Comparison of ENCODE assay signal across 24 cellular contexts in genomic region chr7:154571772-154572171, GRCh38.
DNase-seq lines count a peak whose midpoint lies in the region; ATAC-seq and TF ChIP-seq lines count a peak whose summit lies in the region.
"Had no signal": no experiment of that assay in that cellular context is flagged by ENCODE, and none has a peak within 500 bp of the region (broad histone marks: within the 10 kb centered on the region; RNA-seq: fewer than 3 reads in every experiment).

No MANE protein-coding gene starts in this region.

- no peaks in the 10 kb centered on the region for H3K79me2 ChIP-seq in PC-9 (ENCODE audit: low read depth)

- H2AFZ ChIP-seq in PC-9, result no peak overlapping the region

- ATAC-seq in lung (ENCODE audit: insufficient read depth, low FRiP score), result no peak
- ATAC-seq: A549, GM12878 had no signal

- H3K9me3 Mint-ChIP-seq in activated CD4-positive, alpha-beta T cell treated with anti-CD3 and anti-CD28 coated beads, Interleukin-2, amount 10 ng/mL, durations not matched to agents 24 days and 14 days, result peaks cover 3% of the 10 kb centered on the region
- H3K9me3 Mint-ChIP-seq in activated CD4-positive, alpha-beta T cell treated with anti-CD3 and anti-CD28 coated beads, Interleukin-2, amount 10 ng/mL, durations not matched to agents 7 days and 5 days, result no peaks in the 10 kb centered on the region

- H3K9me3 ChIP-seq in lung (ENCODE audit: control insufficient read depth in 2 of 2, insufficient read depth in 1 of 2, low read length in 1 of 2) (peaks cover 0 to 10% of the 10 kb centered on the region in 2 donors), PC-9 (ENCODE audit: insufficient read depth, low read depth) (no peaks in the 10 kb centered on the region)
- H3K9me3 ChIP-seq: BE2C, BLaER1 had no signal

- no peaks in the 10 kb centered on the region for H3K36me3 Mint-ChIP-seq in activated CD4-positive, alpha-beta T cell treated with anti-CD3 and anti-CD28 coated beads, Interleukin-2, amount 10 ng/mL, durations not matched to agents 24 days and 14 days (ENCODE audit: low read depth)
- H3K36me3 Mint-ChIP-seq in activated CD4-positive, alpha-beta T cell treated with anti-CD3 and anti-CD28 coated beads, Interleukin-2, amount 10 ng/mL, durations not matched to agents 7 days and 5 days (ENCODE audit: low read depth), result no peaks in the 10 kb centered on the region
- H3K36me3 Mint-ChIP-seq: CD14-positive monocyte; CD4-positive, alpha-beta memory T cell; CD4-positive, CD25-positive, alpha-beta regulatory T cell; CD8-positive, alpha-beta memory T cell had no signal

- H3F3A ChIP-seq in PC-9 (ENCODE audit: insufficient read depth, low read depth), result peaks cover 8% of the 10 kb centered on the region; the same call in 1 of the 2 replicates

- BruUV-seq in PC-9 (replicated peaks; lab: Mats Ljungman, UMichigan), result no TSS peak

- no peaks in the 10 kb centered on the region for H3K9me2 ChIP-seq in PC-9 (ENCODE audit: insufficient read depth)

- POLR2A ChIA-PET in activated CD4-positive, alpha-beta T cell treated with anti-CD3 and anti-CD28 coated beads, Interleukin-2, amount 10 ng/mL, durations not matched to agents 7 days and 5 days (lab: Charles Lee), result no interaction called here
- POLR2A ChIA-PET in PC-9 (lab: Charles Lee; ENCODE audit: unreplicated experiment), result no interaction called here

- H3K4me3 ChIP-seq in lung, result no peak overlapping the region
- no peak overlapping the region for H3K4me3 ChIP-seq in PC-9
- H3K4me3 ChIP-seq: A549, BLaER1, GM12878 had no signal

- CTCF ChIA-PET in activated CD4-positive, alpha-beta T cell treated with anti-CD3 and anti-CD28 coated beads, Interleukin-2, amount 10 ng/mL, durations not matched to agents 7 days and 5 days (lab: Charles Lee), result no interaction called here
- CTCF ChIA-PET in PC-9 (lab: Charles Lee), result no interaction called here

- H3K27ac ChIP-seq in lung (ENCODE audit: low read depth in 1 of 2, low read length in 1 of 2) (no peak overlapping the region), PC-9 (no peak overlapping the region)
- H3K27ac ChIP-seq: 22Rv1, A549, BLaER1 had no signal

- no peak overlapping the region for H3K27ac Mint-ChIP-seq in activated CD4-positive, alpha-beta T cell treated with anti-CD3 and anti-CD28 coated beads, Interleukin-2, amount 10 ng/mL, durations not matched to agents 24 days and 14 days
- no peak overlapping the region for H3K27ac Mint-ChIP-seq in activated CD4-positive, alpha-beta T cell treated with anti-CD3 and anti-CD28 coated beads, Interleukin-2, amount 10 ng/mL, durations not matched to agents 7 days and 5 days
- H3K27ac Mint-ChIP-seq: CD14-positive monocyte; CD4-positive, alpha-beta memory T cell; CD4-positive, CD25-positive, alpha-beta regulatory T cell; CD8-positive, alpha-beta memory T cell had no signal

- WGBS in lung, 2 donors, result 85 to 86% methylated on average over 3 of the region's 3 CpGs

- no peak for TF ChIP-seq CTCF in lung (IDR thresholded peaks at IDR 0.05; ENCODE audit: control extremely low read depth, extremely low read depth)
- TF ChIP-seq CTCF in PC-9 (conservative IDR thresholded peaks at IDR 0.05), result no peak

- H3K27me3 ChIP-seq in lung (ENCODE audit: control insufficient read depth, insufficient read depth) (no peaks in the 10 kb centered on the region), PC-9 (ENCODE audit: insufficient read depth, low read depth) (peaks cover 10% of the 10 kb centered on the region; the same call in 1 of the 2 replicates)
- H3K27me3 ChIP-seq: BE2C, BLaER1 had no signal

- H3K4me1 Mint-ChIP-seq in activated CD4-positive, alpha-beta T cell treated with anti-CD3 and anti-CD28 coated beads, Interleukin-2, amount 10 ng/mL, durations not matched to agents 24 days and 14 days, result no peaks in the 10 kb centered on the region
- no peaks in the 10 kb centered on the region for H3K4me1 Mint-ChIP-seq in activated CD4-positive, alpha-beta T cell treated with anti-CD3 and anti-CD28 coated beads, Interleukin-2, amount 10 ng/mL, durations not matched to agents 7 days and 5 days
- H3K4me1 Mint-ChIP-seq: CD14-positive monocyte; CD4-positive, alpha-beta memory T cell; CD4-positive, CD25-positive, alpha-beta regulatory T cell; CD8-positive, alpha-beta memory T cell had no signal

- no peak overlapping the region for H3K4me3 Mint-ChIP-seq in activated CD4-positive, alpha-beta T cell treated with anti-CD3 and anti-CD28 coated beads, Interleukin-2, amount 10 ng/mL, durations not matched to agents 24 days and 14 days
- H3K4me3 Mint-ChIP-seq in activated CD4-positive, alpha-beta T cell treated with anti-CD3 and anti-CD28 coated beads, Interleukin-2, amount 10 ng/mL, durations not matched to agents 7 days and 5 days, result no peak overlapping the region
- H3K4me3 Mint-ChIP-seq: CD14-positive monocyte; CD4-positive, alpha-beta memory T cell; CD4-positive, CD25-positive, alpha-beta regulatory T cell; CD8-positive, alpha-beta memory T cell had no signal

- no peaks in the 10 kb centered on the region for H3K27me3 Mint-ChIP-seq in activated CD4-positive, alpha-beta T cell treated with anti-CD3 and anti-CD28 coated beads, Interleukin-2, amount 10 ng/mL, durations not matched to agents 24 days and 14 days
- no peaks in the 10 kb centered on the region for H3K27me3 Mint-ChIP-seq in activated CD4-positive, alpha-beta T cell treated with anti-CD3 and anti-CD28 coated beads, Interleukin-2, amount 10 ng/mL, durations not matched to agents 7 days and 5 days
- H3K27me3 Mint-ChIP-seq: CD4-positive, alpha-beta memory T cell; CD4-positive, CD25-positive, alpha-beta regulatory T cell; CD8-positive, alpha-beta memory T cell had no signal

- no peak overlapping the region for H3K4me2 ChIP-seq in PC-9
- H3K4me2 ChIP-seq: A549, BLaER1 had no signal

- peak; percentile 45 for DNase-seq in activated CD4-positive, alpha-beta T cell treated with anti-CD3 and anti-CD28 coated beads, Interleukin-2, amount 10 ng/mL, durations not matched to agents 24 days and 14 days
- DNase-seq in activated CD4-positive, alpha-beta T cell treated with anti-CD3 and anti-CD28 coated beads, Interleukin-2, amount 10 ng/mL, durations not matched to agents 7 days and 5 days, result no peak
- DNase-seq in lung (ENCODE audit: low spot score) (peak; percentile 27), PC-9 (no peak), HuH-7 (ENCODE audit: low spot score) (no peak)
- DNase-seq: AML-193; BE2C; C1 segment of cervical spinal cord; CD4-positive, alpha-beta memory T cell; CD4-positive, CD25-positive, alpha-beta regulatory T cell; CD8-positive, alpha-beta memory T cell; COR-L47; DMS 273 treated with DMSO at 0.1 percent for 48 hours; DMS153; DMS53; DMS79; DND-41; EL; GDM1 had no signal

- intact Hi-C loops in activated CD4-positive, alpha-beta T cell treated with anti-CD3 and anti-CD28 coated beads, Interleukin-2, amount 10 ng/mL, durations not matched to agents 24 days and 14 days (cut with micrococcal nuclease), result no loop called here
- intact Hi-C loops in PC-9 (cut with micrococcal nuclease; ENCODE audit: unreplicated experiment), result no loop called here

- no peaks in the 10 kb centered on the region for H3K36me3 ChIP-seq in lung (ENCODE audit: control insufficient read depth in 2 of 2, insufficient read depth in 2 of 2, low read length in 2 of 2)
- no peaks in the 10 kb centered on the region for H3K36me3 ChIP-seq in PC-9 (ENCODE audit: low read depth)
- H3K36me3 ChIP-seq: BE2C, BLaER1 had no signal

- no peaks in the 10 kb centered on the region for H4K20me1 ChIP-seq in PC-9 (ENCODE audit: insufficient read depth)
- H4K20me1 ChIP-seq: BLaER1 had no signal

- H3K4me1 ChIP-seq in lung (ENCODE audit: control insufficient read depth in 2 of 2, insufficient read depth in 2 of 2, low read length in 2 of 2) (peaks cover 0 to 2% of the 10 kb centered on the region in 2 donors), PC-9 (replicated peaks; ENCODE audit: insufficient read depth) (no peaks in the 10 kb centered on the region)
- H3K4me1 ChIP-seq: A549, BLaER1 had no signal

Comparison
In these comparisons a context has a peak if more than half of its experiments do, and no peak if none do; other contexts are left out.
1. DNase-seq: peak in activated CD4-positive, alpha-beta T cell treated with anti-CD3 and anti-CD28 coated beads, Interleukin-2, amount 10 ng/mL, durations not matched to agents 24 days and 14 days (single experiment) and lung (single experiment); none in activated CD4-positive, alpha-beta T cell treated with anti-CD3 and anti-CD28 coated beads, Interleukin-2, amount 10 ng/mL, durations not matched to agents 7 days and 5 days (single experiment), PC-9 (0 of 2) and HuH-7 (single experiment).